Comparison of ENCODE assay signal across 1 cellular context in the genomic region with DNA sequence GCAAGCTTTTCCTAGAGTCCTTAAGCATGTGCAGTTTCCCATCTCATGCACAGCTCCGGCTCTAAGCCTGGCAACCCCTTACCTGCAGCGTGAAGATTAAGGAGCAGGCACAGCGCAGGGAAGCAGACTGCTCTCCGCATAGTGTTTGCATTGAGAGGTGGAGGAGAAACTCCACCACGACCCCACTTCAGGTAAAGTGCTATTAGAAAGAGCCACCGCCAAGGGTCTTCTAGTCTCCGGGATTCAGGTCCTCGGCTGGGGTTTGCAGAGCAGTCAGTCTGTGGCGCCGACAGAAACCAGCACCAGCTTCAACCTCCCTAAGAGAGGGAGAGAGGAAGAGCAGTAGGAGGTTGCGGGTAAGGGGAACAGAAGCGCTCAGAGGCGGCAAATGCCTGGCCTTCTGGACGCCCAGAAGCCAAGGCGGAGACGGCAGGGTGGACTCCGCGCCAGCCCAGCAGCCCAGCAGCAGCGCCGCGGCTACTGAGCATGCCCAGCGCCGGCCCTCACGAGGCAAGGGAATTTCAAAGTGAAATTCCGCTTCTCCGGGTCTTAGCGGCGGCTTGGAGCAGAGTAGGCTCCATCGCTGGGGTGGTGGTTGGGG.
A peak's percentile ranks its signal among the peaks of the same experiment; 100 is the strongest.
TF ChIP-seq lines count a peak whose summit lies in the region.

TSS of gene PTPRR (minus strand) at position 488 of the 601 bp plus-strand sequence. CDS start at position 140, 348 bp downstream.

TF ChIP-seq in HepG2, 621 proteins besides CTCF, POLR2A, EP300 and RAD21 (continued from another document):
- TF ChIP-seq, protein P1, sequence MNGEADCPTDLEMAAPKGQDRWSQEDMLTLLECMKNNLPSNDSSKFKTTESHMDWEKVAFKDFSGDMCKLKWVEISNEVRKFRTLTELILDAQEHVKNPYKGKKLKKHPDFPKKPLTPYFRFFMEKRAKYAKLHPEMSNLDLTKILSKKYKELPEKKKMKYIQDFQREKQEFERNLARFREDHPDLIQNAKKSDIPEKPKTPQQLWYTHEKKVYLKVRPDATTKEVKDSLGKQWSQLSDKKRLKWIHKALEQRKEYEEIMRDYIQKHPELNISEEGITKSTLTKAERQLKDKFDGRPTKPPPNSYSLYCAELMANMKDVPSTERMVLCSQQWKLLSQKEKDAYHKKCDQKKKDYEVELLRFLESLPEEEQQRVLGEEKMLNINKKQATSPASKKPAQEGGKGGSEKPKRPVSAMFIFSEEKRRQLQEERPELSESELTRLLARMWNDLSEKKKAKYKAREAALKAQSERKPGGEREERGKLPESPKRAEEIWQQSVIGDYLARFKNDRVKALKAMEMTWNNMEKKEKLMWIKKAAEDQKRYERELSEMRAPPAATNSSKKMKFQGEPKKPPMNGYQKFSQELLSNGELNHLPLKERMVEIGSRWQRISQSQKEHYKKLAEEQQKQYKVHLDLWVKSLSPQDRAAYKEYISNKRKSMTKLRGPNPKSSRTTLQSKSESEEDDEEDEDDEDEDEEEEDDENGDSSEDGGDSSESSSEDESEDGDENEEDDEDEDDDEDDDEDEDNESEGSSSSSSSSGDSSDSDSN (CRISPR knock-in tag; IDR thresholded peaks at IDR 0.05): no peak; the same call in 1 of the 2 replicates
- TF ChIP-seq, protein P2, sequence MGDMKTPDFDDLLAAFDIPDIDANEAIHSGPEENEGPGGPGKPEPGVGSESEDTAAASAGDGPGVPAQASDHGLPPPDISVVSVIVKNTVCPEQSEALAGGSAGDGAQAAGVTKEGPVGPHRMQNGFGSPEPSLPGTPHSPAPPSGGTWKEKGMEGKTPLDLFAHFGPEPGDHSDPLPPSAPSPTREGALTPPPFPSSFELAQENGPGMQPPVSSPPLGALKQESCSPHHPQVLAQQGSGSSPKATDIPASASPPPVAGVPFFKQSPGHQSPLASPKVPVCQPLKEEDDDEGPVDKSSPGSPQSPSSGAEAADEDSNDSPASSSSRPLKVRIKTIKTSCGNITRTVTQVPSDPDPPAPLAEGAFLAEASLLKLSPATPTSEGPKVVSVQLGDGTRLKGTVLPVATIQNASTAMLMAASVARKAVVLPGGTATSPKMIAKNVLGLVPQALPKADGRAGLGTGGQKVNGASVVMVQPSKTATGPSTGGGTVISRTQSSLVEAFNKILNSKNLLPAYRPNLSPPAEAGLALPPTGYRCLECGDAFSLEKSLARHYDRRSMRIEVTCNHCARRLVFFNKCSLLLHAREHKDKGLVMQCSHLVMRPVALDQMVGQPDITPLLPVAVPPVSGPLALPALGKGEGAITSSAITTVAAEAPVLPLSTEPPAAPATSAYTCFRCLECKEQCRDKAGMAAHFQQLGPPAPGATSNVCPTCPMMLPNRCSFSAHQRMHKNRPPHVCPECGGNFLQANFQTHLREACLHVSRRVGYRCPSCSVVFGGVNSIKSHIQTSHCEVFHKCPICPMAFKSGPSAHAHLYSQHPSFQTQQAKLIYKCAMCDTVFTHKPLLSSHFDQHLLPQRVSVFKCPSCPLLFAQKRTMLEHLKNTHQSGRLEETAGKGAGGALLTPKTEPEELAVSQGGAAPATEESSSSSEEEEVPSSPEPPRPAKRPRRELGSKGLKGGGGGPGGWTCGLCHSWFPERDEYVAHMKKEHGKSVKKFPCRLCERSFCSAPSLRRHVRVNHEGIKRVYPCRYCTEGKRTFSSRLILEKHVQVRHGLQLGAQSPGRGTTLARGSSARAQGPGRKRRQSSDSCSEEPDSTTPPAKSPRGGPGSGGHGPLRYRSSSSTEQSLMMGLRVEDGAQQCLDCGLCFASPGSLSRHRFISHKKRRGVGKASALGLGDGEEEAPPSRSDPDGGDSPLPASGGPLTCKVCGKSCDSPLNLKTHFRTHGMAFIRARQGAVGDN (CRISPR knock-in tag; IDR thresholded peaks at IDR 0.05): 0 out of 2 replicates have a peak, but pooled peaks have one; percentile 10
- TF ChIP-seq, protein P3, sequence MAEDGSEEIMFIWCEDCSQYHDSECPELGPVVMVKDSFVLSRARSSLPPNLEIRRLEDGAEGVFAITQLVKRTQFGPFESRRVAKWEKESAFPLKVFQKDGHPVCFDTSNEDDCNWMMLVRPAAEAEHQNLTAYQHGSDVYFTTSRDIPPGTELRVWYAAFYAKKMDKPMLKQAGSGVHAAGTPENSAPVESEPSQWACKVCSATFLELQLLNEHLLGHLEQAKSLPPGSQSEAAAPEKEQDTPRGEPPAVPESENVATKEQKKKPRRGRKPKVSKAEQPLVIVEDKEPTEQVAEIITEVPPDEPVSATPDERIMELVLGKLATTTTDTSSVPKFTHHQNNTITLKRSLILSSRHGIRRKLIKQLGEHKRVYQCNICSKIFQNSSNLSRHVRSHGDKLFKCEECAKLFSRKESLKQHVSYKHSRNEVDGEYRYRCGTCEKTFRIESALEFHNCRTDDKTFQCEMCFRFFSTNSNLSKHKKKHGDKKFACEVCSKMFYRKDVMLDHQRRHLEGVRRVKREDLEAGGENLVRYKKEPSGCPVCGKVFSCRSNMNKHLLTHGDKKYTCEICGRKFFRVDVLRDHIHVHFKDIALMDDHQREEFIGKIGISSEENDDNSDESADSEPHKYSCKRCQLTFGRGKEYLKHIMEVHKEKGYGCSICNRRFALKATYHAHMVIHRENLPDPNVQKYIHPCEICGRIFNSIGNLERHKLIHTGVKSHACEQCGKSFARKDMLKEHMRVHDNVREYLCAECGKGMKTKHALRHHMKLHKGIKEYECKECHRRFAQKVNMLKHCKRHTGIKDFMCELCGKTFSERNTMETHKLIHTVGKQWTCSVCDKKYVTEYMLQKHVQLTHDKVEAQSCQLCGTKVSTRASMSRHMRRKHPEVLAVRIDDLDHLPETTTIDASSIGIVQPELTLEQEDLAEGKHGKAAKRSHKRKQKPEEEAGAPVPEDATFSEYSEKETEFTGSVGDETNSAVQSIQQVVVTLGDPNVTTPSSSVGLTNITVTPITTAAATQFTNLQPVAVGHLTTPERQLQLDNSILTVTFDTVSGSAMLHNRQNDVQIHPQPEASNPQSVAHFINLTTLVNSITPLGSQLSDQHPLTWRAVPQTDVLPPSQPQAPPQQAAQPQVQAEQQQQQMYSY (CRISPR knock-in tag; IDR thresholded peaks at IDR 0.05): peak; percentile 91
- TF ChIP-seq, protein P4, sequence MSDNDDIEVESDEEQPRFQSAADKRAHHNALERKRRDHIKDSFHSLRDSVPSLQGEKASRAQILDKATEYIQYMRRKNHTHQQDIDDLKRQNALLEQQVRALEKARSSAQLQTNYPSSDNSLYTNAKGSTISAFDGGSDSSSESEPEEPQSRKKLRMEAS (IDR thresholded peaks at IDR 0.05): 0 out of 2 replicates have a peak, but pooled peaks have one; percentile 23
- TF ChIP-seq MATR3 (CRISPR knock-in tag; IDR thresholded peaks at IDR 0.05): no peak
